23 cellular contexts compared by ENCODE assay signal in genomic region chr6:160739955-160740354, GRCh38. TPM values are rescaled to one million over a fixed set of nuclear protein-coding genes. Genes with fewer than 3 reads are reported as not detected.
"Had no signal": no experiment of that assay in that cellular context is flagged by ENCODE, and none has a peak within 500 bp of the region (broad histone marks: within the 10 kb centered on the region; RNA-seq: fewer than 3 reads in every experiment).

No MANE protein-coding gene starts in this region.

- H3K36me3 ChIP-seq: brain microvascular endothelial cell, cardiac muscle cell, Peyer's patch, SJCRH30 had no signal

- H3K27ac ChIP-seq: brain microvascular endothelial cell, cardiac muscle cell, Peyer's patch, RWPE1, SJCRH30 had no signal

- H3K27me3 ChIP-seq: brain microvascular endothelial cell, cardiac muscle cell, Peyer's patch, SJCRH30 had no signal

- H3K4me3 ChIP-seq: cardiac muscle cell, Peyer's patch, SJCRH30 had no signal

- H3K4me2 ChIP-seq: SK-N-SH had no signal

- H3K9me3 ChIP-seq: Peyer's patch, SJCRH30, SK-N-SH had no signal

- H3K4me1 ChIP-seq: Peyer's patch, SJCRH30 had no signal

- DNase-seq: activated CD4-positive, alpha-beta T cell treated with anti-CD3 and anti-CD28 coated beads for 4 hours; activated CD8-positive, alpha-beta memory T cell treated with anti-CD3 and anti-CD28 coated beads, Interleukin-2, amount 50 U/mL, for 4 hours; activated CD8-positive, alpha-beta T cell treated with anti-CD3 and anti-CD28 coated beads for 36 hours; activated naive CD4-positive, alpha-beta T cell; activated T-cell treated with anti-CD3 and anti-CD28 coated beads, Interleukin-2, amount 50 U/mL, for 72 hours; brain microvascular endothelial cell; NCI-H1048; NCI-H146; NCI-H1930; NCI-H2171; NCI-H345; NCI-H510A; NCI-H526 treated with DMSO at 0.1 percent for 48 hours; NCI-H82; Peyer's patch; Right ventricle myocardium superior; SJCRH30; SK-N-SH; SW 1271 had no signal

RNA-seq across cellular contexts. Expression of gene PLG, which starts 37.9 kb away (rescaled TPM):
- total RNA-seq: activated CD8-positive, alpha-beta T cell treated with anti-CD3 and anti-CD28 coated beads for 36 hours; cardiac muscle cell; LHCN-M2; M059J; Peyer's patch had no signal
- polyA plus RNA-seq: SK-N-SH had no signal
